Comparison of ENCODE assay signal across 8 cellular contexts in genomic region chr3:122563717-122564025, GRCh38. TPM values are rescaled to one million over a fixed set of nuclear protein-coding genes. Genes with fewer than 3 reads are reported as not detected.
DNase-seq lines count a peak whose midpoint lies in the region; ATAC-seq and TF ChIP-seq lines count a peak whose summit lies in the region.

No MANE protein-coding gene starts in this region.

- WGBS in gastroesophageal sphincter (ENCODE audit: low coverage in 1 of 2), 2 donors, result 0 to 25% methylated on average over 1 to 4 of the region's 5 CpGs

- no peaks in the 10 kb centered on the region for H3K9me3 ChIP-seq in gastroesophageal sphincter

- no peaks in the 10 kb centered on the region for H3K9me3 Mint-ChIP-seq in activated CD8-positive, alpha-beta memory T cell treated with anti-CD3 and anti-CD28 coated beads, Interleukin-2, amount 10 ng/mL, durations not matched to agents 7 days and 5 days (ENCODE audit: low read depth)
- no peaks in the 10 kb centered on the region for H3K9me3 Mint-ChIP-seq in progenitor cell of endocrine pancreas (ENCODE audit: low read depth)

- peaks cover 65% of the 10 kb centered on the region for H3K4me1 Mint-ChIP-seq in activated CD8-positive, alpha-beta memory T cell treated with anti-CD3 and anti-CD28 coated beads, Interleukin-2, amount 10 ng/mL, durations not matched to agents 7 days and 5 days
- peaks cover 13% of the 10 kb centered on the region for H3K4me1 Mint-ChIP-seq in progenitor cell of endocrine pancreas (ENCODE audit: low read depth)

- H3K27ac Mint-ChIP-seq in activated CD8-positive, alpha-beta memory T cell treated with anti-CD3 and anti-CD28 coated beads, Interleukin-2, amount 10 ng/mL, durations not matched to agents 7 days and 5 days, result peak overlapping the region; percentile 100
- peak overlapping the region; percentile 94 for H3K27ac Mint-ChIP-seq in progenitor cell of endocrine pancreas

- peak overlapping the region; percentile 93 to 99 (median 96) for H3K27ac ChIP-seq in gastroesophageal sphincter

- peaks cover 0 to 41% of the 10 kb centered on the region in 2 donors for H3K36me3 ChIP-seq in gastroesophageal sphincter

- ATAC-seq in HG03135 (IDR thresholded peaks at IDR 0.05; ENCODE audit: unreplicated experiment), result peak; percentile 21
- ATAC-seq in activated CD8-positive, alpha-beta memory T cell treated with anti-CD3 and anti-CD28 coated beads, Interleukin-2, amount 10 ng/mL, durations not matched to agents 7 days and 5 days, result peak; percentile 6
- no peak for ATAC-seq in gastroesophageal sphincter
- no peak for ATAC-seq in HG03039 (IDR thresholded peaks at IDR 0.05; ENCODE audit: unreplicated experiment)

- TF ChIP-seq POLR2A in gastroesophageal sphincter (IDR thresholded peaks at IDR 0.05), result no peak

- no peak for TF ChIP-seq EP300 in gastroesophageal sphincter (IDR thresholded peaks at IDR 0.05)

- H3K4me3 Mint-ChIP-seq in activated CD8-positive, alpha-beta memory T cell treated with anti-CD3 and anti-CD28 coated beads, Interleukin-2, amount 10 ng/mL, durations not matched to agents 7 days and 5 days, result peak overlapping the region; percentile 99
- H3K4me3 Mint-ChIP-seq in progenitor cell of endocrine pancreas (ENCODE audit: low read depth), result peak overlapping the region; percentile 80

- peak overlapping the region; percentile 73 to 93 for H3K4me3 ChIP-seq in gastroesophageal sphincter

- no peaks in the 10 kb centered on the region for H3K27me3 Mint-ChIP-seq in activated CD8-positive, alpha-beta memory T cell treated with anti-CD3 and anti-CD28 coated beads, Interleukin-2, amount 10 ng/mL, durations not matched to agents 7 days and 5 days
- H3K27me3 Mint-ChIP-seq in progenitor cell of endocrine pancreas, result no peaks in the 10 kb centered on the region

- CTCF ChIA-PET in activated CD8-positive, alpha-beta memory T cell treated with anti-CD3 and anti-CD28 coated beads, Interleukin-2, amount 10 ng/mL, durations not matched to agents 7 days and 5 days (lab: Charles Lee), result interaction anchor here (0.5 to 10.0 kb wide), 3 partner anchors 15 to 115 kb away, joined by 3 to 145 read pairs (median 4); partner anchors contain the start of gene PARP14

- H3K4me1 ChIP-seq in gastroesophageal sphincter, result peaks cover 0 to 79% (median 23%) of the 10 kb centered on the region in 3 donors

- DNase-seq in ELF-1 (ENCODE audit: low read depth, low spot score) (peak; percentile 14), progenitor cell of endocrine pancreas (ENCODE audit: low spot score, unreplicated experiment) (no peak), NCI-H524 (lab: John Stamatoyannopoulos, UW) (no peak), NCI-H2029 (lab: John Stamatoyannopoulos, UW) (no peak)
- DNase-seq in activated CD8-positive, alpha-beta memory T cell treated with anti-CD3 and anti-CD28 coated beads, Interleukin-2, amount 10 ng/mL, durations not matched to agents 7 days and 5 days, result peak; percentile 46

- H3K27me3 ChIP-seq in gastroesophageal sphincter, result no peaks in the 10 kb centered on the region

- no peak for TF ChIP-seq CTCF in gastroesophageal sphincter (IDR thresholded peaks at IDR 0.05)
- TF ChIP-seq CTCF in progenitor cell of endocrine pancreas (IDR thresholded peaks at IDR 0.05; ENCODE audit: unreplicated experiment), result no peak

- peaks cover 77% of the 10 kb centered on the region for H3K36me3 Mint-ChIP-seq in activated CD8-positive, alpha-beta memory T cell treated with anti-CD3 and anti-CD28 coated beads, Interleukin-2, amount 10 ng/mL, durations not matched to agents 7 days and 5 days
- H3K36me3 Mint-ChIP-seq in progenitor cell of endocrine pancreas (ENCODE audit: insufficient read depth), result peaks cover 5% of the 10 kb centered on the region

RNA-seq across cellular contexts. Expression of gene PARP9, which starts 0.4 kb away (rescaled TPM):
- total RNA-seq in activated CD8-positive, alpha-beta memory T cell treated with anti-CD3 and anti-CD28 coated beads, Interleukin-2, amount 10 ng/mL, durations not matched to agents 7 days and 5 days, result 100 to 1,000 TPM in 1 of 2 experiments, 10 to 100 TPM in 1; 91.8 to 147 TPM
- total RNA-seq in gastroesophageal sphincter (10 to 100 TPM; 21.0 to 28.6 (median 24.0) TPM), progenitor cell of endocrine pancreas (11.3 and 11.5 TPM in 2 replicates)

RNA-seq across cellular contexts. Expression of gene DTX3L, which starts 0.5 kb away (rescaled TPM):
- 100 to 1,000 TPM; 108 to 138 TPM for total RNA-seq in activated CD8-positive, alpha-beta memory T cell treated with anti-CD3 and anti-CD28 coated beads, Interleukin-2, amount 10 ng/mL, durations not matched to agents 7 days and 5 days
- total RNA-seq in gastroesophageal sphincter (10 to 100 TPM; 23.7 to 24.6 (median 24.2) TPM), progenitor cell of endocrine pancreas (13.0 and 14.5 TPM in 2 replicates)

RNA-seq across cellular contexts. Expression of gene PARP15, which starts 13.8 kb away (rescaled TPM):
- total RNA-seq in activated CD8-positive, alpha-beta memory T cell treated with anti-CD3 and anti-CD28 coated beads, Interleukin-2, amount 10 ng/mL, durations not matched to agents 7 days and 5 days, result 10 to 100 TPM; 36.1 to 40.6 TPM
- total RNA-seq in gastroesophageal sphincter (1 to 10 TPM in 2 of 4 donors, under 1 TPM in 1, not detected in 1; 0.42 to 2.7 (median 1.1) TPM), progenitor cell of endocrine pancreas (0.55 TPM in 2 replicates)

RNA-seq across cellular contexts. Expression of gene KPNA1, which starts 48.9 kb away (rescaled TPM):
- total RNA-seq in activated CD8-positive, alpha-beta memory T cell treated with anti-CD3 and anti-CD28 coated beads, Interleukin-2, amount 10 ng/mL, durations not matched to agents 7 days and 5 days, result 10 to 100 TPM; 45.2 to 65.6 TPM
- total RNA-seq in gastroesophageal sphincter, result 10 to 100 TPM; 39.8 to 61.3 (median 41.3) TPM
- 82.5 and 85.5 TPM in 2 replicates for total RNA-seq in progenitor cell of endocrine pancreas

Comparison
In these comparisons a context has a peak if more than half of its experiments do, and no peak if none do; other contexts are left out.
1. DNase-seq: peak in ELF-1 (single experiment) and activated CD8-positive, alpha-beta memory T cell treated with anti-CD3 and anti-CD28 coated beads, Interleukin-2, amount 10 ng/mL, durations not matched to agents 7 days and 5 days (single experiment); none in progenitor cell of endocrine pancreas (single experiment), NCI-H524 (0 of 2) and NCI-H2029 (single experiment).
2. ATAC-seq: peak in HG03135 (single experiment) and activated CD8-positive, alpha-beta memory T cell treated with anti-CD3 and anti-CD28 coated beads, Interleukin-2, amount 10 ng/mL, durations not matched to agents 7 days and 5 days (single experiment); none in gastroesophageal sphincter (single experiment) and HG03039 (single experiment).
3. RNA of gene PARP15, which starts 13.8 kb away (total RNA-seq): 36.1 to 40.6 TPM in activated CD8-positive, alpha-beta memory T cell treated with anti-CD3 and anti-CD28 coated beads, Interleukin-2, amount 10 ng/mL, durations not matched to agents 7 days and 5 days; 0.42 to 2.7 TPM in gastroesophageal sphincter and 0.55 TPM in progenitor cell of endocrine pancreas; every median in the first group is over 10 times any median in the second.